ENCODE assay signal across 8 cellular contexts in genomic region chr2:128317898-128318225, GRCh38. TPM values are rescaled to one million over a fixed set of nuclear protein-coding genes. Genes with fewer than 3 reads are reported as not detected.
DNase-seq lines count a peak whose midpoint lies in the region; ATAC-seq and TF ChIP-seq lines count a peak whose summit lies in the region.
"Not testable (repeated sequence)": the region's sequence is repeated elsewhere in the genome, so short reads cannot be mapped to it uniquely, and the experiment has no call there.

No MANE protein-coding gene starts in this region.

- H3K36me3 Mint-ChIP-seq in activated CD4-positive, alpha-beta memory T cell treated with anti-CD3 and anti-CD28 coated beads, Interleukin-2, amount 10 ng/mL, durations not matched to agents 7 days and 5 days (ENCODE audit: low read depth); naive B cell: not testable (repeated sequence)
- peaks cover 15 to 25% of the 10 kb centered on the region in 2 donors for H3K36me3 Mint-ChIP-seq in stimulated activated naive B cell treated with anti-CD40 and anti-IgM and Interleukin-4, amounts not matched to agents 10 μg/mL and 1 μg/mL and 100 μg/mL, for 72 hours

- ATAC-seq in GM21786 (IDR thresholded peaks at IDR 0.05; ENCODE audit: unreplicated experiment), result peak; percentile 0
- not testable (repeated sequence) for ATAC-seq in right cardiac atrium; naive B cell (ENCODE audit: low read depth in 2 of 2)
- ATAC-seq in stimulated activated naive B cell treated with anti-CD40 and anti-IgM and Interleukin-4, amounts not matched to agents 10 μg/mL and 1 μg/mL and 100 μg/mL, for 72 hours (replicated peaks), result peak in 1 of 2 donors; percentile 18

- H3K27me3 ChIP-seq in KMS-11 (ENCODE audit: insufficient read depth, low read depth); right cardiac atrium (ENCODE audit: control insufficient read depth, insufficient read depth): not testable (repeated sequence)

- intact Hi-C loops in right cardiac atrium (cut with DNase I), result loop anchor here in 2 of 4 donors (10.0 kb wide), 1 partner anchor 143 kb away; no protein-coding TSS in a partner anchor

- H3K79me2 ChIP-seq in KMS-11 (ENCODE audit: insufficient read depth, low read depth), result not testable (repeated sequence)

- not testable (repeated sequence) for H3K4me3 ChIP-seq in KMS-11 (IDR thresholded peaks at IDR 0.05; ENCODE audit: insufficient read depth, low read depth, low read length)
- peak overlapping the region; percentile 77 for H3K4me3 ChIP-seq in choroid plexus epithelial cell (ENCODE audit: low read depth, low read length)
- H3K4me3 ChIP-seq in right cardiac atrium (ENCODE audit: low read length), result peak overlapping the region; percentile 58

- H3K36me3 ChIP-seq in KMS-11 (ENCODE audit: insufficient read depth), result not testable (repeated sequence)

- peak overlapping the region; percentile 14; the same call in 1 of the 2 replicates for H2AFZ ChIP-seq in KMS-11 (ENCODE audit: low read depth)

- H3K9me3 ChIP-seq in right cardiac atrium (ENCODE audit: control insufficient read depth, low read length), result not testable (repeated sequence)

- peak overlapping the region; percentile 66 for H3K4me2 ChIP-seq in KMS-11

- H3K4me1 Mint-ChIP-seq in activated CD4-positive, alpha-beta memory T cell treated with anti-CD3 and anti-CD28 coated beads, Interleukin-2, amount 10 ng/mL, durations not matched to agents 7 days and 5 days, result peaks cover 17% of the 10 kb centered on the region
- H3K4me1 Mint-ChIP-seq in naive B cell, result peaks cover 34 to 62% (median 55%) of the 10 kb centered on the region in 3 donors
- peaks cover 38 to 60% of the 10 kb centered on the region in 2 donors for H3K4me1 Mint-ChIP-seq in stimulated activated naive B cell treated with anti-CD40 and anti-IgM and Interleukin-4, amounts not matched to agents 10 μg/mL and 1 μg/mL and 100 μg/mL, for 72 hours

- not testable (repeated sequence) for H4K20me1 ChIP-seq in KMS-11 (ENCODE audit: insufficient read depth)

- H3K4me3 Mint-ChIP-seq in activated CD4-positive, alpha-beta memory T cell treated with anti-CD3 and anti-CD28 coated beads, Interleukin-2, amount 10 ng/mL, durations not matched to agents 7 days and 5 days, result peak overlapping the region; percentile 74
- peak overlapping the region; percentile 91 to 99 (median 94) for H3K4me3 Mint-ChIP-seq in naive B cell
- peak overlapping the region; percentile 95 to 98 for H3K4me3 Mint-ChIP-seq in stimulated activated naive B cell treated with anti-CD40 and anti-IgM and Interleukin-4, amounts not matched to agents 10 μg/mL and 1 μg/mL and 100 μg/mL, for 72 hours

- DNase-seq in activated CD4-positive, alpha-beta memory T cell treated with anti-CD3 and anti-CD28 coated beads, Interleukin-2, amount 10 ng/mL, durations not matched to agents 7 days and 5 days; choroid plexus epithelial cell (ENCODE audit: low read depth); right cardiac atrium; naive B cell; stimulated activated naive B cell treated with anti-CD40 and anti-IgM and Interleukin-4, amounts not matched to agents 10 μg/mL and 1 μg/mL and 100 μg/mL, for 72 hours: not testable (repeated sequence)

- H3K4me1 ChIP-seq in KMS-11 (ENCODE audit: low read depth, poor library complexity, severe bottlenecking); right cardiac atrium (ENCODE audit: control insufficient read depth, insufficient read depth, low read length): not testable (repeated sequence)

- H3K27me3 Mint-ChIP-seq in activated CD4-positive, alpha-beta memory T cell treated with anti-CD3 and anti-CD28 coated beads, Interleukin-2, amount 10 ng/mL, durations not matched to agents 7 days and 5 days, result peaks cover 14% of the 10 kb centered on the region
- not testable (repeated sequence) for H3K27me3 Mint-ChIP-seq in naive B cell; stimulated activated naive B cell treated with anti-CD40 and anti-IgM and Interleukin-4, amounts not matched to agents 10 μg/mL and 1 μg/mL and 100 μg/mL, for 72 hours

- POLR2A ChIA-PET in activated CD4-positive, alpha-beta memory T cell treated with anti-CD3 and anti-CD28 coated beads, Interleukin-2, amount 10 ng/mL, durations not matched to agents 7 days and 5 days (lab: Charles Lee), result interaction anchor here (0.9 to 1.0 kb wide), 2 partner anchors 9 to 227 kb away, joined by 3 read pairs; partner anchors contain the start of gene UGGT1

- under 1% methylated on average over 27 of the region's 40 CpGs for WGBS in right cardiac atrium

- CTCF ChIA-PET in activated CD4-positive, alpha-beta memory T cell treated with anti-CD3 and anti-CD28 coated beads, Interleukin-2, amount 10 ng/mL, durations not matched to agents 7 days and 5 days (lab: Charles Lee), result not testable (repeated sequence)

- peak overlapping the region; percentile 70 for H3K27ac ChIP-seq in C4-2B
- not testable (repeated sequence) for H3K27ac ChIP-seq in KMS-11; right cardiac atrium (ENCODE audit: low read length)

- peak overlapping the region; percentile 27; the same call in 1 of the 2 replicates for H3K9ac ChIP-seq in KMS-11

- TF ChIP-seq CTCF in C4-2B (conservative IDR thresholded peaks at IDR 0.05); KMS-11 (conservative IDR thresholded peaks at IDR 0.05; ENCODE audit: low read depth, low read length); choroid plexus epithelial cell (conservative IDR thresholded peaks at IDR 0.05; ENCODE audit: low read depth, low read length): not testable (repeated sequence)

- H3K27ac Mint-ChIP-seq in activated CD4-positive, alpha-beta memory T cell treated with anti-CD3 and anti-CD28 coated beads, Interleukin-2, amount 10 ng/mL, durations not matched to agents 7 days and 5 days, result not testable (repeated sequence)
- peak overlapping the region in 5 of 6 donors; percentile 83 to 95 (median 93) for H3K27ac Mint-ChIP-seq in naive B cell
- H3K27ac Mint-ChIP-seq in stimulated activated naive B cell treated with anti-CD40 and anti-IgM and Interleukin-4, amounts not matched to agents 10 μg/mL and 1 μg/mL and 100 μg/mL, for 72 hours, result peak overlapping the region; percentile 97

- H3K9me3 Mint-ChIP-seq in activated CD4-positive, alpha-beta memory T cell treated with anti-CD3 and anti-CD28 coated beads, Interleukin-2, amount 10 ng/mL, durations not matched to agents 7 days and 5 days; naive B cell; stimulated activated naive B cell treated with anti-CD40 and anti-IgM and Interleukin-4, amounts not matched to agents 10 μg/mL and 1 μg/mL and 100 μg/mL, for 72 hours: not testable (repeated sequence)

RNA-seq across cellular contexts. Expression of gene HS6ST1, which starts 0.8 kb away (rescaled TPM):
- total RNA-seq in activated CD4-positive, alpha-beta memory T cell treated with anti-CD3 and anti-CD28 coated beads, Interleukin-2, amount 10 ng/mL, durations not matched to agents 7 days and 5 days, result 1 to 10 TPM; 6.2 to 6.8 TPM
- 10 to 100 TPM; 13.3 to 28.4 (median 21.1) TPM for total RNA-seq in right cardiac atrium
- polyA plus RNA-seq in right cardiac atrium (19.8 TPM), naive B cell (ENCODE audit: low read depth in 6 of 6) (10 to 100 TPM in 2 of 6 donors, 1 to 10 TPM in 4; 3.3 to 11.5 (median 6.8) TPM)
